16 cellular contexts compared by ENCODE assay signal in the genomic region with DNA sequence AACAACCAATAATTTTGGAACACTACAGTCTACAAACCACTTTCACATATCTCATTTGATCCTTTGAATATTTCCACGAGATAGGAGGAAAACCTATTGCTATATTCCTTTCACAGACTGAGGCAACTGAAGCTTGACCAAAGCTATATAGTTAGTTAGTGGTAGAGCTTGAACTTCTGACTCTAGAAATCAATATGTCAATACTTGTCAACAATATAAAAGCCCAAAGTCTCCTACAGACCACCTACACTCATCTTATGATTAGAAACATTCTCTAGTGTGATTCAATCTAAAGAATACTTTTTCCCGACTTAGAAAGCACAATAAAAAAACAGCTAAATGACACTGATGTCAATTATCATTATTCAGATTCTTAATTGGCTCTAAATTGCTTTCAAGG.
DNase-seq lines count a peak whose midpoint lies in the region; ATAC-seq and TF ChIP-seq lines count a peak whose summit lies in the region.
"Had no signal": no experiment of that assay in that cellular context is flagged by ENCODE, and none has a peak within 500 bp of the region (broad histone marks: within the 10 kb centered on the region; RNA-seq: fewer than 3 reads in every experiment).

No MANE protein-coding gene starts in this region.

- no peak overlapping the region for H3K4me3 Mint-ChIP-seq in GM23338
- H3K4me3 Mint-ChIP-seq: CD4-positive, alpha-beta T cell; CD8-positive, alpha-beta T cell had no signal

- no peaks in the 10 kb centered on the region for H3K27me3 Mint-ChIP-seq in GM23338 (ENCODE audit: insufficient read depth, low read depth, poor library complexity)

- H3K9me3 ChIP-seq in BLaER1 treated with 17β-estradiol and CSF1 and Interleukin-3, amounts not matched to agents 10 nM and 100 nM (replicated peaks in 1 of 11), result peaks cover 17 to 28% (median 21%) of the 10 kb centered on the region in 11 experiments
- H3K9me3 ChIP-seq in mesenchymal stem cell (ENCODE audit: control insufficient read depth, low read length) (peaks cover 19% of the 10 kb centered on the region), breast epithelium (peaks cover 10 to 15% of the 10 kb centered on the region in 2 donors)
- H3K9me3 ChIP-seq: BE2C, Caco-2 had no signal

- TF ChIP-seq POLR2A in breast epithelium (IDR thresholded peaks at IDR 0.05), result no peak

- peaks cover 6% of the 10 kb centered on the region for H3K36me3 Mint-ChIP-seq in GM23338 (ENCODE audit: low read depth)
- H3K36me3 Mint-ChIP-seq: CD8-positive, alpha-beta T cell had no signal

- no peak overlapping the region for H3K18ac ChIP-seq in mesenchymal stem cell (ENCODE audit: low read depth in 1 of 2, low read length in 2 of 2)

- no peak overlapping the region for H3K9ac ChIP-seq in BLaER1 treated with 17β-estradiol and CSF1 and Interleukin-3, amounts not matched to agents 10 nM and 100 nM
- H3K9ac ChIP-seq in mesenchymal stem cell (ENCODE audit: low read length), result peak overlapping the region; percentile 5
- H3K9ac ChIP-seq: BLaER1 had no signal

- H2AFZ ChIP-seq in GM23338, result peak overlapping the region; percentile 31; the same call in 1 of the 2 replicates
- H2AFZ ChIP-seq in mesenchymal stem cell (ENCODE audit: low read depth, low read length), result no peak overlapping the region

- no peak for ATAC-seq in GM23338
- ATAC-seq in HG02938 (IDR thresholded peaks at IDR 0.05; ENCODE audit: unreplicated experiment), result no peak
- ATAC-seq: CD8-positive, alpha-beta T cell had no signal

- no peak overlapping the region for H2BK120ac ChIP-seq in mesenchymal stem cell (ENCODE audit: low read depth, low read length)

- H2AK5ac ChIP-seq in mesenchymal stem cell (ENCODE audit: low read length, severe bottlenecking), result no peak overlapping the region

- H3K4ac ChIP-seq in mesenchymal stem cell (ENCODE audit: low read depth in 1 of 2, low read length in 2 of 2), result no peak overlapping the region

- H4K8ac ChIP-seq in mesenchymal stem cell (ENCODE audit: low read length), result no peak overlapping the region

- H3K14ac ChIP-seq in mesenchymal stem cell (ENCODE audit: low read length in 2 of 2), result no peak overlapping the region

- H3K27ac Mint-ChIP-seq in GM23338, result 0 out of 2 replicates have a peak overlapping the region, but pooled peaks have one; percentile 20
- H3K27ac Mint-ChIP-seq: CD4-positive, alpha-beta T cell; CD8-positive, alpha-beta T cell had no signal

- H2BK12ac ChIP-seq in mesenchymal stem cell (ENCODE audit: low read length in 2 of 2), result no peak overlapping the region

- no peak overlapping the region for H4K91ac ChIP-seq in mesenchymal stem cell (ENCODE audit: low read length)

- 86% methylated on average over 1 of the region's 2 CpGs for WGBS in mesenchymal stem cell

- no peaks in the 10 kb centered on the region for H3K36me3 ChIP-seq in BLaER1 treated with 17β-estradiol and CSF1 and Interleukin-3, amounts not matched to agents 10 nM and 100 nM
- no peaks in the 10 kb centered on the region for H3K36me3 ChIP-seq in GM23338 (ENCODE audit: insufficient read depth)
- no peaks in the 10 kb centered on the region for H3K36me3 ChIP-seq in mesenchymal stem cell (ENCODE audit: control insufficient read depth in 1 of 2, insufficient read depth in 2 of 2, low read depth in 1 of 2, low read length in 2 of 2)
- H3K36me3 ChIP-seq in breast epithelium, result no peaks in the 10 kb centered on the region
- H3K36me3 ChIP-seq: BE2C, BLaER1 had no signal

- H2BK5ac ChIP-seq in mesenchymal stem cell (ENCODE audit: low read depth, low read length, poor library complexity, severe bottlenecking), result no peak overlapping the region

- DNase-seq in GM23338 (ENCODE audit: low spot score), result no peak
- DNase-seq in mesenchymal stem cell, result no peak
- no peak for DNase-seq in breast epithelium (ENCODE audit: low spot score in 2 of 2)
- DNase-seq: 8988T; ACHN; BE2C; Caco-2; Calu3; CD4-positive, alpha-beta T cell; CD8-positive, alpha-beta T cell; DMS79 treated with DMSO at 0.1 percent for 48 hours; GF-D8 had no signal

- no peak overlapping the region for H3K23ac ChIP-seq in mesenchymal stem cell (ENCODE audit: low read length in 2 of 2)

- H3K4me1 ChIP-seq in BLaER1 treated with 17β-estradiol and CSF1 and Interleukin-3, amounts not matched to agents 10 nM and 100 nM, result peaks cover 6 to 18% (median 11%) of the 10 kb centered on the region in 10 experiments; a peak in 17 of 20 replicates
- H3K4me1 ChIP-seq in GM23338 (ENCODE audit: insufficient read depth) (peaks cover 25% of the 10 kb centered on the region), mesenchymal stem cell (ENCODE audit: control insufficient read depth, insufficient read depth, low read depth, low read length) (no peaks in the 10 kb centered on the region), breast epithelium (no peaks in the 10 kb centered on the region)
- H3K4me1 ChIP-seq: BE2C had no signal

- no peaks in the 10 kb centered on the region for H3K79me2 ChIP-seq in GM23338 (replicated peaks; ENCODE audit: insufficient read depth)

- H3K79me1 ChIP-seq in mesenchymal stem cell (replicated peaks; ENCODE audit: low read length, poor library complexity, severe bottlenecking), result no peaks in the 10 kb centered on the region

- no peaks in the 10 kb centered on the region for H3K9me2 ChIP-seq in GM23338 (ENCODE audit: insufficient read depth)

- TF ChIP-seq CTCF in GM23338 (conservative IDR thresholded peaks at IDR 0.05; ENCODE audit: low read depth in 2 of 2), result no peak
- no peak for TF ChIP-seq CTCF in breast epithelium (IDR thresholded peaks at IDR 0.05)

- peak overlapping the region in 6 of 11 experiments; percentile 5 to 44 (median 30); a peak in 6 of 22 replicates for H3K4me2 ChIP-seq in BLaER1 treated with 17β-estradiol and CSF1 and Interleukin-3, amounts not matched to agents 10 nM and 100 nM
- H3K4me2 ChIP-seq in GM23338, result 0 out of 2 replicates have a peak overlapping the region, but pooled peaks have one; percentile 9
- H3K4me2 ChIP-seq in mesenchymal stem cell (ENCODE audit: low read length, poor library complexity, severe bottlenecking), result no peak overlapping the region
- H3K4me2 ChIP-seq: BLaER1 had no signal

- H3K4me1 Mint-ChIP-seq in GM23338, result peaks cover 24% of the 10 kb centered on the region

- intact Hi-C loops in breast epithelium (cut with DNase I; ENCODE audit: low total_unique reads), result no loop called here

- H3K27me3 ChIP-seq in BLaER1 treated with 17β-estradiol and CSF1 and Interleukin-3, amounts not matched to agents 10 nM and 100 nM, result no peaks in the 10 kb centered on the region
- H3K27me3 ChIP-seq in GM23338 (ENCODE audit: insufficient read depth) (no peaks in the 10 kb centered on the region), mesenchymal stem cell (ENCODE audit: control insufficient read depth in 1 of 2, insufficient read depth in 1 of 2, low read length in 2 of 2) (no peaks in the 10 kb centered on the region), breast epithelium (no peaks in the 10 kb centered on the region)
- H3K27me3 ChIP-seq: BLaER1 had no signal

- no peak overlapping the region for H3K4me3 ChIP-seq in BLaER1 treated with 17β-estradiol and CSF1 and Interleukin-3, amounts not matched to agents 10 nM and 100 nM
- H3K4me3 ChIP-seq in GM23338, result no peak overlapping the region
- no peak overlapping the region for H3K4me3 ChIP-seq in mesenchymal stem cell (ENCODE audit: insufficient read depth in 1 of 2, low read depth in 1 of 2, low read length in 2 of 2)
- no peak overlapping the region for H3K4me3 ChIP-seq in breast epithelium
- H3K4me3 ChIP-seq: BLaER1 had no signal

- no peaks in the 10 kb centered on the region for H4K20me1 ChIP-seq in BLaER1 treated with 17β-estradiol and CSF1 and Interleukin-3, amounts not matched to agents 10 nM and 100 nM
- no peaks in the 10 kb centered on the region for H4K20me1 ChIP-seq in GM23338 (replicated peaks; ENCODE audit: insufficient read depth)
- H4K20me1 ChIP-seq: BLaER1 had no signal

- peaks cover 9% of the 10 kb centered on the region; the same call in 2 of the 3 replicates for H3K9me3 Mint-ChIP-seq in GM23338

- H2BK15ac ChIP-seq in mesenchymal stem cell (ENCODE audit: low read depth, poor library complexity, severe bottlenecking), result no peak overlapping the region

- no peak overlapping the region for H3K27ac ChIP-seq in BLaER1 treated with 17β-estradiol and CSF1 and Interleukin-3, amounts not matched to agents 10 nM and 100 nM
- H3K27ac ChIP-seq in GM23338 (ENCODE audit: low read depth), result no peak overlapping the region
- H3K27ac ChIP-seq in mesenchymal stem cell (ENCODE audit: low read length, poor library complexity, severe bottlenecking), result no peak overlapping the region
- H3K27ac ChIP-seq in breast epithelium, result no peak overlapping the region
- H3K27ac ChIP-seq: BLaER1, C4-2B had no signal

- H3F3A ChIP-seq in GM23338 (replicated peaks; ENCODE audit: low read depth), result no peaks in the 10 kb centered on the region

TF ChIP-seq in GM23338, 12 proteins besides CTCF, POLR2A, EP300 and RAD21 (continues in another document):
- TF ChIP-seq POLR2AphosphoS5 (IDR thresholded peaks at IDR 0.05; ENCODE audit: low read depth) (no peak), ZNF331 (CRISPR knock-in tag; IDR thresholded peaks at IDR 0.05; ENCODE audit: low read depth) (no peak), EZH2 (IDR thresholded peaks at IDR 0.05; ENCODE audit: low read depth, unreplicated experiment) (no peak), NANOG (IDR thresholded peaks at IDR 0.05; ENCODE audit: borderline replicate concordance) (no peak), ZNF114 (CRISPR knock-in tag; IDR thresholded peaks at IDR 0.05) (no peak), EZH2phosphoT487 (IDR thresholded peaks at IDR 0.05; ENCODE audit: unreplicated experiment) (no peak)
